Comparison of ENCODE assay signal across 7 cellular contexts in genomic region chr2:26298638-26299393, GRCh38. TPM values are rescaled to one million over a fixed set of nuclear protein-coding genes. Genes with fewer than 3 reads are reported as not detected.
A peak's percentile ranks its signal among the peaks of the same experiment; 100 is the strongest.
DNase-seq lines count a peak whose midpoint lies in the region; ATAC-seq and TF ChIP-seq lines count a peak whose summit lies in the region.

No MANE protein-coding gene starts in this region.

- H3K27ac ChIP-seq in HUES48 (ENCODE audit: low read depth, low read length) (peak overlapping the region; percentile 84), aorta (ENCODE audit: low read depth in 1 of 2, low read length in 2 of 2) (peak overlapping the region; percentile 46 to 76)

- no peaks in the 10 kb centered on the region for H3K4me1 Mint-ChIP-seq in activated CD8-positive, alpha-beta T cell treated with anti-CD3 and anti-CD28 coated beads, Interleukin-2, amount 10 ng/mL, durations not matched to agents 7 days and 5 days (ENCODE audit: low read depth)
- no peaks in the 10 kb centered on the region for H3K4me1 Mint-ChIP-seq in natural killer cell

- H3K36me3 Mint-ChIP-seq in activated CD8-positive, alpha-beta T cell treated with anti-CD3 and anti-CD28 coated beads, Interleukin-2, amount 10 ng/mL, durations not matched to agents 7 days and 5 days (ENCODE audit: low read depth), result no peaks in the 10 kb centered on the region
- no peaks in the 10 kb centered on the region for H3K36me3 Mint-ChIP-seq in natural killer cell

- intact Hi-C loops in natural killer cell (cut with micrococcal nuclease), result loop anchor here (2.0 kb wide), 1 partner anchor 54 kb away; the partner anchor contains the start of genes HADHA and HADHB
- intact Hi-C loops in aorta (cut with DNase I), result no loop called here

- peak; percentile 44 for DNase-seq in activated CD8-positive, alpha-beta T cell treated with anti-CD3 and anti-CD28 coated beads, Interleukin-2, amount 10 ng/mL, durations not matched to agents 7 days and 5 days
- DNase-seq in fibroblast of gingiva (ENCODE audit: low read depth) (peak; percentile 74), natural killer cell (peak; percentile 27), aorta (peak in 1 of 2 donors; percentile 64), GOT3 (lab: John Stamatoyannopoulos, UW) (no peak), NCI-H2029 treated with DMSO at 0.1 percent for 48 hours (lab: John Stamatoyannopoulos, UW) (no peak)

- H3K9me3 ChIP-seq in HUES48 (ENCODE audit: control insufficient read depth, insufficient read depth, low read length) (no peaks in the 10 kb centered on the region), aorta (ENCODE audit: control insufficient read depth, low read length) (no peaks in the 10 kb centered on the region)

- 1% methylated on average over 30 of the region's 30 CpGs for WGBS in aorta, 2 donors

- H3K4me3 ChIP-seq in HUES48 (ENCODE audit: low read depth, low read length) (peak overlapping the region; percentile 70), aorta (ENCODE audit: low read length in 2 of 2) (peak overlapping the region; percentile 43 to 44)

- no peak overlapping the region for H3K4me3 Mint-ChIP-seq in activated CD8-positive, alpha-beta T cell treated with anti-CD3 and anti-CD28 coated beads, Interleukin-2, amount 10 ng/mL, durations not matched to agents 7 days and 5 days
- H3K4me3 Mint-ChIP-seq in natural killer cell, result no peak overlapping the region

- CTCF ChIA-PET in activated CD8-positive, alpha-beta T cell treated with anti-CD3 and anti-CD28 coated beads, Interleukin-2, amount 10 ng/mL, durations not matched to agents 7 days and 5 days (lab: Charles Lee), result interaction anchor here (0.9 to 1.8 kb wide), 3 partner anchors 32 to 114 kb away, joined by 3 to 8 read pairs (median 3); no protein-coding TSS in a partner anchor

- H3K4me1 ChIP-seq in HUES48 (ENCODE audit: control insufficient read depth, insufficient read depth, low read length) (peaks cover 24% of the 10 kb centered on the region), aorta (ENCODE audit: control insufficient read depth in 1 of 2, insufficient read depth in 2 of 2, low read length in 2 of 2) (no peaks in the 10 kb centered on the region)

- TF ChIP-seq CTCF in natural killer cell (IDR thresholded peaks at IDR 0.05), result no peak

- peak; percentile 73 for ATAC-seq in activated CD8-positive, alpha-beta T cell treated with anti-CD3 and anti-CD28 coated beads, Interleukin-2, amount 10 ng/mL, durations not matched to agents 7 days and 5 days
- ATAC-seq in natural killer cell (peak; percentile 53 to 60 (median 55)), aorta (ENCODE audit: low FRiP score) (peak; percentile 84)

- H3K9ac ChIP-seq in HUES48 (ENCODE audit: low read depth, low read length), result peak overlapping the region; percentile 60

- no peak overlapping the region for H3K27ac Mint-ChIP-seq in activated CD8-positive, alpha-beta T cell treated with anti-CD3 and anti-CD28 coated beads, Interleukin-2, amount 10 ng/mL, durations not matched to agents 7 days and 5 days
- H3K27ac Mint-ChIP-seq in natural killer cell, result no peak overlapping the region

- no peaks in the 10 kb centered on the region for H3K9me3 Mint-ChIP-seq in activated CD8-positive, alpha-beta T cell treated with anti-CD3 and anti-CD28 coated beads, Interleukin-2, amount 10 ng/mL, durations not matched to agents 7 days and 5 days (ENCODE audit: insufficient read depth)
- H3K9me3 Mint-ChIP-seq in natural killer cell, result no peaks in the 10 kb centered on the region

- no peaks in the 10 kb centered on the region for H3K36me3 ChIP-seq in HUES48 (ENCODE audit: control insufficient read depth, insufficient read depth, low read length)
- no peaks in the 10 kb centered on the region for H3K36me3 ChIP-seq in aorta (ENCODE audit: control insufficient read depth in 1 of 2, insufficient read depth in 2 of 2, low read length in 1 of 2)

- H3K27me3 ChIP-seq in HUES48 (ENCODE audit: control insufficient read depth, insufficient read depth, low read length), result no peaks in the 10 kb centered on the region; the same call in 1 of the 2 replicates
- no peaks in the 10 kb centered on the region for H3K27me3 ChIP-seq in aorta (ENCODE audit: control insufficient read depth in 1 of 2, insufficient read depth in 2 of 2, low read length in 1 of 2)

- H3K27me3 Mint-ChIP-seq in activated CD8-positive, alpha-beta T cell treated with anti-CD3 and anti-CD28 coated beads, Interleukin-2, amount 10 ng/mL, durations not matched to agents 7 days and 5 days (ENCODE audit: low read depth), result no peaks in the 10 kb centered on the region
- no peaks in the 10 kb centered on the region for H3K27me3 Mint-ChIP-seq in natural killer cell (ENCODE audit: low read depth in 2 of 2)

- POLR2A ChIA-PET in activated CD8-positive, alpha-beta T cell treated with anti-CD3 and anti-CD28 coated beads, Interleukin-2, amount 10 ng/mL, durations not matched to agents 7 days and 5 days (lab: Charles Lee), result interaction anchor here (1.4 to 1.7 kb wide), 2 partner anchors 47 to 54 kb away, joined by 7 to 13 read pairs; partner anchors contain the start of genes ADGRF3, HADHA, HADHB and SELENOI

RNA-seq across cellular contexts. Expression of gene SELENOI, which starts 47.1 kb away (rescaled TPM):
- 10 to 100 TPM; 36.8 to 37.6 TPM for total RNA-seq in activated CD8-positive, alpha-beta T cell treated with anti-CD3 and anti-CD28 coated beads, Interleukin-2, amount 10 ng/mL, durations not matched to agents 7 days and 5 days
- total RNA-seq in natural killer cell (10 to 100 TPM; 28.1 to 47.6 (median 36.4) TPM), aorta (10 to 100 TPM; 12.3 to 15.8 TPM)
- 1 to 10 TPM; 1.4 to 2.8 TPM for polyA plus RNA-seq in aorta

RNA-seq across cellular contexts. Expression of gene ADGRF3, which starts 47.8 kb away (rescaled TPM):
- 1 to 10 TPM; 5.8 TPM for total RNA-seq in activated CD8-positive, alpha-beta T cell treated with anti-CD3 and anti-CD28 coated beads, Interleukin-2, amount 10 ng/mL, durations not matched to agents 7 days and 5 days
- total RNA-seq in natural killer cell, result 1 to 10 TPM in 2 of 3 donors, under 1 TPM in 1; 0.97 to 2.1 (median 2.1) TPM
- total RNA-seq in aorta, result under 1 TPM in 1 of 2 donors, not detected in 1; 0.13 TPM
- under 1 TPM in 1 of 2 donors, not detected in 1; 0.08 TPM for polyA plus RNA-seq in aorta

RNA-seq across cellular contexts. Expression of gene HADHB, which starts 54.1 kb away (rescaled TPM):
- 10 to 100 TPM; 59.1 to 63.5 TPM for total RNA-seq in activated CD8-positive, alpha-beta T cell treated with anti-CD3 and anti-CD28 coated beads, Interleukin-2, amount 10 ng/mL, durations not matched to agents 7 days and 5 days
- total RNA-seq in natural killer cell (10 to 100 TPM; 43.1 to 58.8 (median 53.0) TPM), aorta (10 to 100 TPM; 88.1 to 95.7 TPM)
- 10 to 100 TPM; 83.1 to 84.5 TPM for polyA plus RNA-seq in aorta

RNA-seq across cellular contexts. Expression of gene HADHA, which starts 54.4 kb away (rescaled TPM):
- total RNA-seq in activated CD8-positive, alpha-beta T cell treated with anti-CD3 and anti-CD28 coated beads, Interleukin-2, amount 10 ng/mL, durations not matched to agents 7 days and 5 days, result 100 to 1,000 TPM; 119 to 124 TPM
- total RNA-seq in natural killer cell (10 to 100 TPM; 66.6 to 76.1 (median 68.9) TPM), aorta (100 to 1,000 TPM; 102 to 109 TPM)
- 10 to 100 TPM; 76.0 to 76.4 TPM for polyA plus RNA-seq in aorta

Comparison
In these comparisons a context has a peak if more than half of its experiments do, and no peak if none do; other contexts are left out.
1. DNase-seq: peak in activated CD8-positive, alpha-beta T cell treated with anti-CD3 and anti-CD28 coated beads, Interleukin-2, amount 10 ng/mL, durations not matched to agents 7 days and 5 days (single experiment), fibroblast of gingiva (single experiment) and natural killer cell (single experiment); none in GOT3 (single experiment) and NCI-H2029 treated with DMSO at 0.1 percent for 48 hours (single experiment).
2. Peak in every context shown above with its lines, with median percentiles within 50 percentile points of each other: ATAC-seq.